ENCODE assay signal across 16 cellular contexts in genomic region chr12:1203735-1204019, GRCh38.
DNase-seq lines count a peak whose midpoint lies in the region; ATAC-seq and TF ChIP-seq lines count a peak whose summit lies in the region.
"Had no signal": no experiment of that assay in that cellular context is flagged by ENCODE, and none has a peak within 500 bp of the region (broad histone marks: within the 10 kb centered on the region; RNA-seq: fewer than 3 reads in every experiment).

No MANE protein-coding gene starts in this region.

- H3K9ac ChIP-seq in adipocyte (ENCODE audit: low read length) (no peak overlapping the region), colonic mucosa (ENCODE audit: low read depth in 2 of 2, low read length in 2 of 2) (no peak overlapping the region)

- peak; percentile 45 for ATAC-seq in Right ventricle myocardium inferior
- ATAC-seq in left ventricle myocardium superior, result peak; percentile 59
- ATAC-seq in upper lobe of right lung, result no peak
- ATAC-seq: left colon, psoas muscle had no signal

- H3K27me3 ChIP-seq in adipocyte (replicated peaks; ENCODE audit: control insufficient read depth, insufficient read depth, low read length), result no peaks in the 10 kb centered on the region
- H3K27me3 ChIP-seq in upper lobe of right lung, result no peaks in the 10 kb centered on the region
- H3K27me3 ChIP-seq in colonic mucosa, result no peaks in the 10 kb centered on the region
- no peaks in the 10 kb centered on the region for H3K27me3 ChIP-seq in effector memory CD4-positive, alpha-beta T cell (replicated peaks; ENCODE audit: control insufficient read depth, insufficient read depth, low read length, poor library complexity, severe bottlenecking)

- H3K4me3 ChIP-seq in adipocyte (ENCODE audit: low read length) (no peak overlapping the region), upper lobe of right lung (no peak overlapping the region), colonic mucosa (no peak overlapping the region)
- H3K4me3 ChIP-seq in effector memory CD4-positive, alpha-beta T cell (ENCODE audit: insufficient read depth, low read depth, low read length, poor library complexity, severe bottlenecking), result no peak overlapping the region

- TF ChIP-seq CTCF in upper lobe of right lung (IDR thresholded peaks at IDR 0.05), result no peak
- no peak for TF ChIP-seq CTCF in colonic mucosa (IDR thresholded peaks at IDR 0.05)

- H3K36me3 ChIP-seq in adipocyte (ENCODE audit: control insufficient read depth, insufficient read depth, low read length, severe bottlenecking) (peaks cover under 1% of the 10 kb centered on the region), upper lobe of right lung (no peaks in the 10 kb centered on the region), colonic mucosa (no peaks in the 10 kb centered on the region)
- H3K36me3 ChIP-seq in effector memory CD4-positive, alpha-beta T cell (ENCODE audit: control insufficient read depth, insufficient read depth, low read length), result peaks cover under 1% of the 10 kb centered on the region
- H3K36me3 ChIP-seq: thoracic aorta had no signal

- peak overlapping the region; percentile 76 for H3K27ac ChIP-seq in upper lobe of right lung
- H3K27ac ChIP-seq in colonic mucosa, result no peak overlapping the region
- H3K27ac ChIP-seq in effector memory CD4-positive, alpha-beta T cell (ENCODE audit: insufficient read depth, low read length, poor library complexity, severe bottlenecking), result no peak overlapping the region

- H3K4me1 ChIP-seq in adipocyte (ENCODE audit: control insufficient read depth, insufficient read depth, low read length) (peaks cover 27% of the 10 kb centered on the region), upper lobe of right lung (peaks cover 11% of the 10 kb centered on the region), colonic mucosa (no peaks in the 10 kb centered on the region)
- no peaks in the 10 kb centered on the region for H3K4me1 ChIP-seq in effector memory CD4-positive, alpha-beta T cell (ENCODE audit: control insufficient read depth, insufficient read depth, low read length, poor library complexity, severe bottlenecking)
- H3K4me1 ChIP-seq: psoas muscle had no signal

- H3K9me3 ChIP-seq in adipocyte (ENCODE audit: control insufficient read depth, low read length) (no peaks in the 10 kb centered on the region), upper lobe of right lung (no peaks in the 10 kb centered on the region), colonic mucosa (no peaks in the 10 kb centered on the region)
- no peaks in the 10 kb centered on the region for H3K9me3 ChIP-seq in effector memory CD4-positive, alpha-beta T cell (ENCODE audit: control insufficient read depth, low read length)
- H3K9me3 ChIP-seq: psoas muscle, thoracic aorta had no signal

- DNase-seq in Right ventricle myocardium inferior (ENCODE audit: missing footprints) (no peak), cardiac septum (ENCODE audit: low spot score) (no peak), adipocyte (ENCODE audit: low read depth) (peak; percentile 29), left ventricle myocardium superior (no peak), upper lobe of right lung (no peak), colonic mucosa (no peak), Ammon's horn (ENCODE audit: low spot score) (no peak)
- no peak for DNase-seq in effector memory CD4-positive, alpha-beta T cell
- DNase-seq: activated CD4-positive, alpha-beta memory T cell treated with anti-CD3 and anti-CD28 coated beads for 36 hours; GF-D8; left colon; naive B cell; NCI-H526 treated with DMSO at 0.1 percent for 48 hours; psoas muscle; SHP77 had no signal

- intact Hi-C loops in Right ventricle myocardium inferior (cut with DNase I), result loop anchor here (10.0 kb wide), 1 partner anchor 381 kb away; no protein-coding TSS in a partner anchor
- intact Hi-C loops in cardiac septum (cut with DNase I), result loop anchor here (10.0 kb wide), 1 partner anchor 391 kb away; the partner anchor contains the start of gene FBXL14
- intact Hi-C loops in left ventricle myocardium superior (cut with micrococcal nuclease), result no loop called here
- intact Hi-C loops in upper lobe of right lung (cut with DNase I), result no loop called here
- intact Hi-C loops in colonic mucosa (cut with DNase I), result no loop called here

Comparison
In these comparisons a context has a peak if more than half of its experiments do, and no peak if none do; other contexts are left out.
1. intact Hi-C loops: an anchor here in Right ventricle myocardium inferior (10.0 kb wide) and cardiac septum (10.0 kb wide); none called in left ventricle myocardium superior, upper lobe of right lung and colonic mucosa.